Comparison of ENCODE assay signal across 1 cellular context in the genomic region with DNA sequence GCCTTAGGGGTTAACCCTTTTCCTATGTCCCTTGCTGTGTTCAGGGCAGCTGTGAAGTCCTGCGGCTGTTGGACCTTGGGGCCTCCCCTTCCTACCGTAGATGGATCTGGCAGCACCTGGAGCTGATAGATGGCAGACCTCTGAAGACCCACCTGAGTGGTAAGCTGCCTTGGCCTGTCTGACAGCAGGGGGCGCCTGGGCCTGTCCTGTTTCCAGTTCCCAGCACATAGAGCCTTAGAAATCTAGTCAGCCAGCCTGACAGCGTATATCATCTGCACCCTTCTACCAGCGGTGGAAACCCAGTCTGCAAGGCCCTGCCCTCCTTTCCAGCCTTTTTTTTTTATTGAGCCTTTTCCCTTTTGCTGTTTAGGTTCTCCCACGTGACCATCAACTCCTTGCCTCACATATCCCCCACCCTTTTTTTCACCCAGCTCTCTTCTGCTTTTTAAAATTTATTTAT.
TF ChIP-seq lines count a peak whose summit lies in the region.

No MANE protein-coding gene starts in this region.

TF ChIP-seq in K562, 482 proteins besides CTCF, POLR2A, EP300 and RAD21 (continued from another document):
- TF ChIP-seq RAD51 (IDR thresholded peaks at IDR 0.05; ENCODE audit: borderline replicate concordance, low read depth) = peak; percentile 68
